ENCODE assay signal across 8 cellular contexts in the genomic region with DNA sequence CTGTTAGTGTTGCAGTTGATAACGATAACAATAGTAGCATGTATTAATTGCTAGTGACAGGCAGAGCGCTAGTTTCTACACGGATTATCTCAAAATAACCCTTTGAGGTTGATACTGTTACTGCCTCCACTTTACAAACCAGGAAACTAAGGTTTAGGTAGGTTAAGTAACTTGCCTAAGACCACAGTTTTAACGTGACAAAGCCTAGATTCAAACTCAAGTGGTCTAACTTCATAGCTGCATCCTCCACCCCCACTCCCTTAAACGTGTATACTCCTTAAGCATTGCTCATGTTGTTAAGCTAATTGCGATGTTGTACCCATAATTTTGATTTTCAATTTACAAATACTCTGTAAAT. TPM values are rescaled to one million over a fixed set of nuclear protein-coding genes. Genes with fewer than 3 reads are reported as not detected.
DNase-seq lines count a peak whose midpoint lies in the region; ATAC-seq and TF ChIP-seq lines count a peak whose summit lies in the region.

No MANE protein-coding gene starts in this region.

- H3K27ac ChIP-seq in ACC112 (ENCODE audit: low read depth, low read length) (no peak overlapping the region), VCaP (peak overlapping the region; percentile 86), thymus (ENCODE audit: low read depth) (no peak overlapping the region)

- H3K4me1 ChIP-seq in ACC112 (ENCODE audit: control insufficient read depth, insufficient read depth, low read length, unreplicated experiment): no peaks in the 10 kb centered on the region
- peaks cover 10% of the 10 kb centered on the region for H3K4me1 ChIP-seq in thymus (ENCODE audit: control insufficient read depth, insufficient read depth, low read length)

- H3K4me3 ChIP-seq in ACC112 (ENCODE audit: low read depth, low read length) (peak overlapping the region; percentile 96), iPS-11a (ENCODE audit: low read depth, low read length) (peak overlapping the region; percentile 77), thymus (ENCODE audit: low read length) (peak overlapping the region; percentile 94)

- H3K79me2 ChIP-seq in ACC112 (ENCODE audit: control insufficient read depth, insufficient read depth, low read length, unreplicated experiment): peaks cover 43% of the 10 kb centered on the region

- peak overlapping the region; percentile 98 for H2AFZ ChIP-seq in ACC112 (ENCODE audit: low read length, unreplicated experiment)

- H3K9me3 ChIP-seq in thymus (ENCODE audit: control insufficient read depth): no peaks in the 10 kb centered on the region

- no peak for DNase-seq in ecto neural progenitor cell (ENCODE audit: low spot score)
- no peak for DNase-seq in HPDE6-E6E7 (ENCODE audit: extremely low spot score)
- no peak for DNase-seq in stimulated activated CD4-positive, alpha-beta T cell treated with anti-CD3 and anti-CD28 coated beads, Interleukin-2, amount 100 ng/mL, for 24 hours

- no peaks in the 10 kb centered on the region for H3K36me3 ChIP-seq in ACC112 (ENCODE audit: insufficient read depth, low read length)
- H3K36me3 ChIP-seq in thymus (ENCODE audit: control insufficient read depth, insufficient read depth): no peaks in the 10 kb centered on the region

- 21% methylated on average over 6 of the region's 6 CpGs for WGBS in thymus

- peak; percentile 7 for ATAC-seq in GM18870 (IDR thresholded peaks at IDR 0.05; ENCODE audit: unreplicated experiment)

- TF ChIP-seq CTCF in VCaP (conservative IDR thresholded peaks at IDR 0.05): no peak

- no peaks in the 10 kb centered on the region for H3K27me3 ChIP-seq in ACC112 (ENCODE audit: insufficient read depth, low read length)
- no peaks in the 10 kb centered on the region for H3K27me3 ChIP-seq in thymus (ENCODE audit: control insufficient read depth, insufficient read depth)

RNA-seq across cellular contexts. Expression of a gene that starts 1.2 kb away (rescaled TPM):
- polyA plus RNA-seq in thymus: 35.6 TPM
